Comparison of ENCODE assay signal across 28 cellular contexts in genomic region chr20:53091789-53092188, GRCh38.
"Had no signal": no experiment of that assay in that cellular context is flagged by ENCODE, and none has a peak within 500 bp of the region (broad histone marks: within the 10 kb centered on the region; RNA-seq: fewer than 3 reads in every experiment).

No MANE protein-coding gene starts in this region.

- H3K9me3 ChIP-seq: stomach, suprapubic skin, testis, thoracic aorta, thyroid gland, tibial artery, tibial nerve, transverse colon, upper lobe of left lung, upper lobe of right lung, uterus, vagina had no signal

- H3K4me1 Mint-ChIP-seq: stimulated activated effector memory CD8-positive, alpha-beta T cell treated with anti-CD3 and anti-CD28 coated beads, Interleukin-12 subunit alpha, Interleukin-12 subunit beta, amount 100 ng/mL, for 72 hours; stimulated activated memory B cell treated with anti-CD40 and anti-IgM and Interleukin-4, amounts not matched to agents 10 μg/mL and 1 μg/mL and 100 μg/mL, for 72 hours; stimulated activated naive B cell treated with anti-CD40 and anti-IgM and Interleukin-4, amounts not matched to agents 10 μg/mL and 1 μg/mL and 100 μg/mL, for 72 hours; stimulated activated naive CD8-positive, alpha-beta T cell treated with anti-CD3 and anti-CD28 coated beads, Interleukin-15, amount 100 ng/mL, for 72 hours had no signal

- H3K27me3 Mint-ChIP-seq: stimulated activated memory B cell treated with anti-CD40 and anti-IgM and Interleukin-4, amounts not matched to agents 10 μg/mL and 1 μg/mL and 100 μg/mL, for 72 hours; stimulated activated naive CD8-positive, alpha-beta T cell treated with anti-CD3 and anti-CD28 coated beads, Interleukin-15, amount 100 ng/mL, for 72 hours; stimulated activated naive CD8-positive, alpha-beta T cell treated with anti-CD3 and anti-CD28 coated beads, Interleukin-15, Interleukin-2, amounts not matched to agents 100 ng/mL and 50 ng/mL, for 24 hours; type B pancreatic cell had no signal

- ATAC-seq: stimulated activated effector memory CD8-positive, alpha-beta T cell treated with anti-CD3 and anti-CD28 coated beads, Interleukin-12 subunit alpha, Interleukin-12 subunit beta, amount 100 ng/mL, for 72 hours; stimulated activated memory B cell treated with anti-CD40 and anti-IgM and Interleukin-4, amounts not matched to agents 10 μg/mL and 1 μg/mL and 100 μg/mL, for 72 hours; stimulated activated naive B cell treated with anti-CD40 and anti-IgM and Interleukin-4, amounts not matched to agents 10 μg/mL and 1 μg/mL and 100 μg/mL, for 72 hours; stimulated activated naive CD8-positive, alpha-beta T cell treated with anti-CD3 and anti-CD28 coated beads, Interleukin-15, amount 100 ng/mL, for 72 hours; stimulated activated naive CD8-positive, alpha-beta T cell treated with anti-CD3 and anti-CD28 coated beads, Interleukin-15, Interleukin-2, amounts not matched to agents 100 U/mL and 50 U/mL, for 24 hours; upper lobe of right lung had no signal

- H3K27ac Mint-ChIP-seq: stimulated activated effector memory CD8-positive, alpha-beta T cell treated with anti-CD3 and anti-CD28 coated beads, Interleukin-12 subunit alpha, Interleukin-12 subunit beta, amount 100 ng/mL, for 72 hours; stimulated activated memory B cell treated with anti-CD40 and anti-IgM and Interleukin-4, amounts not matched to agents 10 μg/mL and 1 μg/mL and 100 μg/mL, for 72 hours; stimulated activated naive B cell treated with anti-CD40 and anti-IgM and Interleukin-4, amounts not matched to agents 10 μg/mL and 1 μg/mL and 100 μg/mL, for 72 hours; stimulated activated naive CD8-positive, alpha-beta T cell treated with anti-CD3 and anti-CD28 coated beads, Interleukin-15, amount 100 ng/mL, for 72 hours; stimulated activated naive CD8-positive, alpha-beta T cell treated with anti-CD3 and anti-CD28 coated beads, Interleukin-15, Interleukin-2, amounts not matched to agents 100 ng/mL and 50 ng/mL, for 24 hours; type B pancreatic cell had no signal

- H3K36me3 Mint-ChIP-seq: stimulated activated effector memory CD8-positive, alpha-beta T cell treated with anti-CD3 and anti-CD28 coated beads, Interleukin-12 subunit alpha, Interleukin-12 subunit beta, amount 100 ng/mL, for 72 hours; stimulated activated memory B cell treated with anti-CD40 and anti-IgM and Interleukin-4, amounts not matched to agents 10 μg/mL and 1 μg/mL and 100 μg/mL, for 72 hours; stimulated activated naive B cell treated with anti-CD40 and anti-IgM and Interleukin-4, amounts not matched to agents 10 μg/mL and 1 μg/mL and 100 μg/mL, for 72 hours had no signal

- H3K27ac ChIP-seq: stomach, suprapubic skin, testis, thoracic aorta, thyroid gland, tibial artery, tibial nerve, transverse colon, upper lobe of left lung, upper lobe of right lung, uterus, vagina had no signal

- H3K4me3 Mint-ChIP-seq: stimulated activated effector memory CD8-positive, alpha-beta T cell treated with anti-CD3 and anti-CD28 coated beads, Interleukin-12 subunit alpha, Interleukin-12 subunit beta, amount 100 ng/mL, for 72 hours; stimulated activated memory B cell treated with anti-CD40 and anti-IgM and Interleukin-4, amounts not matched to agents 10 μg/mL and 1 μg/mL and 100 μg/mL, for 72 hours; stimulated activated naive B cell treated with anti-CD40 and anti-IgM and Interleukin-4, amounts not matched to agents 10 μg/mL and 1 μg/mL and 100 μg/mL, for 72 hours; stimulated activated naive CD8-positive, alpha-beta T cell treated with anti-CD3 and anti-CD28 coated beads, Interleukin-15, amount 100 ng/mL, for 72 hours; stimulated activated naive CD8-positive, alpha-beta T cell treated with anti-CD3 and anti-CD28 coated beads, Interleukin-15, Interleukin-2, amounts not matched to agents 100 ng/mL and 50 ng/mL, for 24 hours; type B pancreatic cell had no signal

- DNase-seq: stimulated activated CD4-positive, alpha-beta T cell treated with anti-CD3 and anti-CD28 coated beads, Interleukin-2, amount 100 ng/mL, for 48 hours; stimulated activated CD4-positive, alpha-beta T cell treated with anti-CD3 and anti-CD28 coated beads, Interleukin-4, amount 100 ng/mL, for 1 hour; stimulated activated CD4-positive, alpha-beta T cell treated with anti-CD3 and anti-CD28 coated beads, Interleukin-4, amount 100 ng/mL, for 24 hours; stimulated activated CD4-positive, alpha-beta T cell treated with anti-CD3 and anti-CD28 coated beads, Interleukin-4, amount 100 ng/mL, for 4 hours; stimulated activated CD8-positive, alpha-beta memory T cell treated with anti-CD3 and anti-CD28 coated beads, Interleukin-4, amount 100 ng/mL, for 48 hours; stimulated activated naive B cell treated with anti-CD40 and anti-IgM and Interleukin-4, amounts not matched to agents 10 μg/mL and 1 μg/mL and 100 μg/mL, for 72 hours; stimulated activated naive CD4-positive, alpha-beta T cell; stimulated activated naive CD4-positive, alpha-beta T cell treated with Interleukin-2 at 50 U/mL for 16 hours; stimulated activated naive CD8-positive, alpha-beta T cell treated with anti-CD3 and anti-CD28 coated beads, Interleukin-15, amount 100 ng/mL, for 72 hours; stimulated activated naive CD8-positive, alpha-beta T cell treated with anti-CD3 and anti-CD28 coated beads, Interleukin-15, Interleukin-2, amounts not matched to agents 100 U/mL and 50 U/mL, for 24 hours; stomach; substantia nigra; testis; thyroid gland; tibial artery; transverse colon; trophoblast cell; upper lobe of left lung; upper lobe of right lung; uterus had no signal

- H3K27me3 ChIP-seq: stomach, suprapubic skin, testis, thyroid gland, tibial artery, tibial nerve, transverse colon, upper lobe of left lung, upper lobe of right lung, uterus, vagina had no signal

- H3K9me3 Mint-ChIP-seq: stimulated activated effector memory CD8-positive, alpha-beta T cell treated with anti-CD3 and anti-CD28 coated beads, Interleukin-12 subunit alpha, Interleukin-12 subunit beta, amount 100 ng/mL, for 72 hours; stimulated activated memory B cell treated with anti-CD40 and anti-IgM and Interleukin-4, amounts not matched to agents 10 μg/mL and 1 μg/mL and 100 μg/mL, for 72 hours; stimulated activated naive CD8-positive, alpha-beta T cell treated with anti-CD3 and anti-CD28 coated beads, Interleukin-15, amount 100 ng/mL, for 72 hours; stimulated activated naive CD8-positive, alpha-beta T cell treated with anti-CD3 and anti-CD28 coated beads, Interleukin-15, Interleukin-2, amounts not matched to agents 100 ng/mL and 50 ng/mL, for 24 hours; type B pancreatic cell had no signal

- H3K4me1 ChIP-seq: stomach, thyroid gland, tibial artery, transverse colon, upper lobe of left lung, upper lobe of right lung, uterus had no signal

- H3K4me3 ChIP-seq: stomach, suprapubic skin, testis, thoracic aorta, thyroid gland, tibial artery, tibial nerve, transverse colon, upper lobe of left lung, upper lobe of right lung, uterus, vagina had no signal

- H3K36me3 ChIP-seq: stomach, suprapubic skin, thoracic aorta, thyroid gland, tibial artery, tibial nerve, transverse colon, upper lobe of left lung, upper lobe of right lung, uterus, vagina had no signal
